ENCODE assay signal across 30 cellular contexts in the genomic region with DNA sequence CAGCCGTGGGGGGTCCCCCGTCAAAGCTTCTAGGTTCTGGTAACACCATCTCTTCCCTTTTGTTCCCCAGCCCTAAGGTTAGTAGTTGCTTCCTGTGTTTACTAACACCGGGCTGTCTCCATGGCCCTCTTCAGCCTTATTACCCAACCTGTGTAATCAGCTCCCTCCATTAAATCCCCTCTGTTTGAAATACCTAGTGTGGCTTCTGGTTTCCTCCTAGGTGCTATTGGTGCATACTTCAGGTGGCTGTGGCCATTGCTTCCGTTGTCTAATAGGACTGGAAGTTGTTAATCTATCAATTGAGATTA. TPM values are rescaled to one million over a fixed set of nuclear protein-coding genes. Genes with fewer than 3 reads are reported as not detected.
DNase-seq lines count a peak whose midpoint lies in the region; ATAC-seq, FAIRE-seq and TF ChIP-seq lines count a peak whose summit lies in the region.
"Had no signal": no experiment of that assay in that cellular context is flagged by ENCODE, and none has a peak within 500 bp of the region (broad histone marks: within the 10 kb centered on the region; RNA-seq: fewer than 3 reads in every experiment).

No MANE protein-coding gene starts in this region.

- no peaks in the 10 kb centered on the region for H3K36me3 Mint-ChIP-seq in activated CD8-positive, alpha-beta T cell treated with anti-CD3 and anti-CD28 coated beads, Interleukin-2, amount 10 ng/mL, durations not matched to agents 7 days and 5 days (ENCODE audit: low read depth)
- H3K36me3 Mint-ChIP-seq in activated CD8-positive, alpha-beta T cell treated with anti-CD3 and anti-CD28 coated beads for 36 hours (ENCODE audit: low read depth), result no peaks in the 10 kb centered on the region
- H3K36me3 Mint-ChIP-seq: activated naive CD4-positive, alpha-beta T cell treated with anti-CD3 and anti-CD28 coated beads, Interleukin-2, amount 50 U/mL, for 24 hours had no signal

- no peak overlapping the region for H3K4me3 ChIP-seq in bronchial epithelial cell (ENCODE audit: low read depth, low read length)
- peak overlapping the region; percentile 0 to 9 for H3K4me3 ChIP-seq in testis
- H3K4me3 ChIP-seq: A549, hepatocyte, K562, MG63, prostate gland had no signal

- WGBS in testis, 2 donors, result 36 to 52% methylated on average over 4 of the region's 4 CpGs

- FAIRE-seq in bronchial epithelial cell (lab: Jason Lieb, UNC), result no peak
- FAIRE-seq: A549, GM12892, K562 had no signal

- intact Hi-C loops in activated CD8-positive, alpha-beta T cell treated with anti-CD3 and anti-CD28 coated beads for 36 hours (cut with micrococcal nuclease), result no loop called here
- intact Hi-C loops in testis (cut with DNase I; ENCODE audit: low total_unique reads), result no loop called here

- H3K4me1 Mint-ChIP-seq in activated CD8-positive, alpha-beta T cell treated with anti-CD3 and anti-CD28 coated beads, Interleukin-2, amount 10 ng/mL, durations not matched to agents 7 days and 5 days (ENCODE audit: low read depth), result peaks cover 14% of the 10 kb centered on the region
- H3K4me1 Mint-ChIP-seq in activated CD8-positive, alpha-beta T cell treated with anti-CD3 and anti-CD28 coated beads for 36 hours (ENCODE audit: low read depth), result peaks cover 4% of the 10 kb centered on the region
- H3K4me1 Mint-ChIP-seq: activated naive CD4-positive, alpha-beta T cell treated with anti-CD3 and anti-CD28 coated beads, Interleukin-2, amount 50 U/mL, for 24 hours; activated T-helper 17 cell treated with anti-CD3 and anti-CD28 coated beads, Interleukin-2, amount 50 U/mL, for 72 hours; B cell; central memory CD8-positive, alpha-beta T cell had no signal

- no peaks in the 10 kb centered on the region for H3K36me3 ChIP-seq in bronchial epithelial cell (ENCODE audit: control insufficient read depth, insufficient read depth, low read length)
- H3K36me3 ChIP-seq in testis (ENCODE audit: low read depth, missing control alignments), result no peaks in the 10 kb centered on the region
- H3K36me3 ChIP-seq: ascending aorta, lower lobe of right lung, MG63, prostate gland had no signal

- peaks cover 51% of the 10 kb centered on the region for H3K27me3 Mint-ChIP-seq in activated CD8-positive, alpha-beta T cell treated with anti-CD3 and anti-CD28 coated beads, Interleukin-2, amount 10 ng/mL, durations not matched to agents 7 days and 5 days (ENCODE audit: low read depth)
- peaks cover 37% of the 10 kb centered on the region for H3K27me3 Mint-ChIP-seq in activated CD8-positive, alpha-beta T cell treated with anti-CD3 and anti-CD28 coated beads for 36 hours

- TF ChIP-seq CTCF in activated CD8-positive, alpha-beta T cell treated with anti-CD3 and anti-CD28 coated beads for 36 hours (IDR thresholded peaks at IDR 0.05), result no peak
- no peak for TF ChIP-seq CTCF in bronchial epithelial cell (IDR thresholded peaks at IDR 0.05; ENCODE audit: insufficient read depth, low read length, severe bottlenecking)
- TF ChIP-seq CTCF in testis (IDR thresholded peaks at IDR 0.05), result no peak
- no peak for TF ChIP-seq CTCF in foreskin keratinocyte (conservative IDR thresholded peaks at IDR 0.05)

- POLR2A ChIA-PET in activated CD8-positive, alpha-beta T cell treated with anti-CD3 and anti-CD28 coated beads, Interleukin-2, amount 10 ng/mL, durations not matched to agents 7 days and 5 days (lab: Charles Lee), result no interaction called here
- POLR2A ChIA-PET in activated CD8-positive, alpha-beta T cell treated with anti-CD3 and anti-CD28 coated beads for 36 hours (lab: Charles Lee), result no interaction called here

- H3K4me3 Mint-ChIP-seq in activated CD8-positive, alpha-beta T cell treated with anti-CD3 and anti-CD28 coated beads, Interleukin-2, amount 10 ng/mL, durations not matched to agents 7 days and 5 days, result no peak overlapping the region
- no peak overlapping the region for H3K4me3 Mint-ChIP-seq in activated CD8-positive, alpha-beta T cell treated with anti-CD3 and anti-CD28 coated beads for 36 hours
- H3K4me3 Mint-ChIP-seq: activated naive CD4-positive, alpha-beta T cell treated with anti-CD3 and anti-CD28 coated beads, Interleukin-2, amount 50 U/mL, for 24 hours; activated T-helper 17 cell treated with anti-CD3 and anti-CD28 coated beads, Interleukin-2, amount 50 U/mL, for 72 hours; B cell; central memory CD8-positive, alpha-beta T cell had no signal

- H3K27ac Mint-ChIP-seq in activated CD8-positive, alpha-beta T cell treated with anti-CD3 and anti-CD28 coated beads, Interleukin-2, amount 10 ng/mL, durations not matched to agents 7 days and 5 days, result no peak overlapping the region
- no peak overlapping the region for H3K27ac Mint-ChIP-seq in activated CD8-positive, alpha-beta T cell treated with anti-CD3 and anti-CD28 coated beads for 36 hours
- H3K27ac Mint-ChIP-seq: activated naive CD4-positive, alpha-beta T cell treated with anti-CD3 and anti-CD28 coated beads, Interleukin-2, amount 50 U/mL, for 24 hours; activated T-helper 17 cell treated with anti-CD3 and anti-CD28 coated beads, Interleukin-2, amount 50 U/mL, for 72 hours; B cell had no signal

- no peak for TF ChIP-seq POLR2A in testis (IDR thresholded peaks at IDR 0.05)

- H3K27me3 ChIP-seq in bronchial epithelial cell (ENCODE audit: control insufficient read depth, insufficient read depth, low read length) (peaks cover 1% of the 10 kb centered on the region), layer of hippocampus (ENCODE audit: control insufficient read depth, insufficient read depth, low read length) (no peaks in the 10 kb centered on the region), testis (no peaks in the 10 kb centered on the region), foreskin keratinocyte (peaks cover 75% of the 10 kb centered on the region)
- H3K27me3 ChIP-seq: ascending aorta, MG63 had no signal

- no peaks in the 10 kb centered on the region for H3K4me1 ChIP-seq in testis
- no peaks in the 10 kb centered on the region for H3K4me1 ChIP-seq in foreskin keratinocyte
- H3K4me1 ChIP-seq: ascending aorta, prostate gland had no signal

- peak; percentile 42 for ATAC-seq in activated CD8-positive, alpha-beta T cell treated with anti-CD3 and anti-CD28 coated beads, Interleukin-2, amount 10 ng/mL, durations not matched to agents 7 days and 5 days
- no peak for ATAC-seq in activated CD8-positive, alpha-beta T cell treated with anti-CD3 and anti-CD28 coated beads for 36 hours
- no peak for ATAC-seq in HG03469 (IDR thresholded peaks at IDR 0.05; ENCODE audit: unreplicated experiment)
- no peak for ATAC-seq in GM21360 (IDR thresholded peaks at IDR 0.05; ENCODE audit: unreplicated experiment)
- no peak for ATAC-seq in foreskin keratinocyte
- ATAC-seq: A549; activated T-helper 17 cell treated with anti-CD3 and anti-CD28 coated beads, Interleukin-2, amount 50 U/mL, for 72 hours; K562 had no signal

- no peaks in the 10 kb centered on the region for H3K9me3 ChIP-seq in testis
- H3K9me3 ChIP-seq: A549, ascending aorta, lower lobe of right lung, MG63, prostate gland had no signal

- H3K27ac ChIP-seq in layer of hippocampus (ENCODE audit: low read depth, low read length), result peak overlapping the region; percentile 46
- H3K27ac ChIP-seq in testis, result no peak overlapping the region
- H3K27ac ChIP-seq in foreskin keratinocyte, result no peak overlapping the region
- H3K27ac ChIP-seq: A549, ascending aorta, hepatocyte, lower lobe of right lung, prostate gland had no signal

- CTCF ChIA-PET in activated CD8-positive, alpha-beta T cell treated with anti-CD3 and anti-CD28 coated beads, Interleukin-2, amount 10 ng/mL, durations not matched to agents 7 days and 5 days (lab: Charles Lee), result interaction anchor here (1.5 kb wide), 1 partner anchor 55 kb away, joined by 3 read pairs; no protein-coding TSS in a partner anchor
- CTCF ChIA-PET in activated CD8-positive, alpha-beta T cell treated with anti-CD3 and anti-CD28 coated beads for 36 hours (lab: Charles Lee), result no interaction called here

- no peak for DNase-seq in activated CD8-positive, alpha-beta T cell treated with anti-CD3 and anti-CD28 coated beads, Interleukin-2, amount 10 ng/mL, durations not matched to agents 7 days and 5 days
- no peak for DNase-seq in activated CD8-positive, alpha-beta T cell treated with anti-CD3 and anti-CD28 coated beads for 36 hours
- peak; percentile 13 for DNase-seq in bronchial epithelial cell (ENCODE audit: low read depth)
- DNase-seq in testis, result no peak
- DNase-seq in foreskin keratinocyte, result no peak
- DNase-seq: activated CD4-positive, alpha-beta T cell treated with anti-CD3 and anti-CD28 coated beads for 48 hours; effector memory CD4-positive, alpha-beta T cell; foreskin melanocyte; H7; MG63; NCI-H146; RPMI8226 had no signal

- no peaks in the 10 kb centered on the region for H3K9me3 Mint-ChIP-seq in activated CD8-positive, alpha-beta T cell treated with anti-CD3 and anti-CD28 coated beads, Interleukin-2, amount 10 ng/mL, durations not matched to agents 7 days and 5 days (ENCODE audit: insufficient read depth)
- H3K9me3 Mint-ChIP-seq in activated CD8-positive, alpha-beta T cell treated with anti-CD3 and anti-CD28 coated beads for 36 hours, result no peaks in the 10 kb centered on the region
- H3K9me3 Mint-ChIP-seq: activated naive CD4-positive, alpha-beta T cell treated with anti-CD3 and anti-CD28 coated beads, Interleukin-2, amount 50 U/mL, for 24 hours; activated T-helper 17 cell treated with anti-CD3 and anti-CD28 coated beads, Interleukin-2, amount 50 U/mL, for 72 hours; central memory CD8-positive, alpha-beta T cell had no signal

RNA-seq across cellular contexts. Expression of a gene that starts 35.3 kb away (rescaled TPM):
- total RNA-seq in activated CD8-positive, alpha-beta T cell treated with anti-CD3 and anti-CD28 coated beads, Interleukin-2, amount 10 ng/mL, durations not matched to agents 7 days and 5 days, result not detected
- not detected for total RNA-seq in activated CD8-positive, alpha-beta T cell treated with anti-CD3 and anti-CD28 coated beads for 36 hours
- not detected in 2 replicates for total RNA-seq in bronchial epithelial cell
- total RNA-seq in testis, result 1 to 10 TPM; 5.6 to 8.5 TPM
- 19.5 TPM for polyA plus RNA-seq in testis (ENCODE audit: insufficient read depth, low read depth, low replicate concordance)
- total RNA-seq in foreskin keratinocyte, result not detected in 2 replicates
- polyA plus RNA-seq in foreskin keratinocyte, result not detected in 2 replicates
- total RNA-seq: activated T-helper 17 cell treated with anti-CD3 and anti-CD28 coated beads, Interleukin-2, amount 50 U/mL, for 72 hours; ascending aorta; B cell; Daoy; HT1080; ureter had no signal
- polyA plus RNA-seq: esophagus had no signal
